In genomic region chr11:36343436-36343835, GRCh38 we compare ENCODE assay signal across 24 cellular contexts. TPM values are rescaled to one million over a fixed set of nuclear protein-coding genes. Genes with fewer than 3 reads are reported as not detected.
DNase-seq lines count a peak whose midpoint lies in the region; ATAC-seq and TF ChIP-seq lines count a peak whose summit lies in the region.
"Had no signal": no experiment of that assay in that cellular context is flagged by ENCODE, and none has a peak within 500 bp of the region (broad histone marks: within the 10 kb centered on the region; RNA-seq: fewer than 3 reads in every experiment).

No MANE protein-coding gene starts in this region.

- ATAC-seq in activated T-cell treated with anti-CD3 and anti-CD28 coated beads, Interleukin-2, amount 50 U/mL, for 4 hours = peak; percentile 34 to 56
- ATAC-seq in activated CD8-positive, alpha-beta T cell treated with anti-CD3 and anti-CD28 coated beads for 36 hours = peak; percentile 82
- peak; percentile 85 for ATAC-seq in activated naive CD8-positive, alpha-beta T cell treated with anti-CD3 and anti-CD28 coated beads, Interleukin-2, amount 50 U/mL, for 24 hours
- peak; percentile 96 for ATAC-seq in stimulated activated naive CD8-positive, alpha-beta T cell treated with anti-CD3 and anti-CD28 coated beads, Interleukin-15, amount 100 ng/mL, for 72 hours
- ATAC-seq: A549, Right ventricle myocardium inferior had no signal

- H3K36me3 ChIP-seq in breast epithelium = no peaks in the 10 kb centered on the region
- H3K36me3 ChIP-seq: BLaER1 treated with 17β-estradiol and CSF1 and Interleukin-3, amounts not matched to agents 10 nM and 100 nM had no signal

- H3K9me3 ChIP-seq in breast epithelium = no peaks in the 10 kb centered on the region
- H3K9me3 ChIP-seq: A549; BLaER1 treated with 17β-estradiol and CSF1 and Interleukin-3, amounts not matched to agents 10 nM and 100 nM had no signal

- no peaks in the 10 kb centered on the region for H3K4me1 ChIP-seq in breast epithelium
- H3K4me1 ChIP-seq: A549 had no signal

- H3K36me3 Mint-ChIP-seq in activated T-cell treated with anti-CD3 and anti-CD28 coated beads, Interleukin-2, amount 50 U/mL, for 4 hours (ENCODE audit: insufficient read depth) = no peaks in the 10 kb centered on the region
- no peaks in the 10 kb centered on the region for H3K36me3 Mint-ChIP-seq in activated CD8-positive, alpha-beta T cell treated with anti-CD3 and anti-CD28 coated beads for 36 hours (ENCODE audit: low read depth)
- H3K36me3 Mint-ChIP-seq in activated naive CD8-positive, alpha-beta T cell treated with anti-CD3 and anti-CD28 coated beads, Interleukin-2, amount 50 U/mL, for 24 hours (ENCODE audit: low read depth) = no peaks in the 10 kb centered on the region
- H3K36me3 Mint-ChIP-seq: CD4-positive, alpha-beta memory T cell had no signal

- intact Hi-C loops in activated CD8-positive, alpha-beta T cell treated with anti-CD3 and anti-CD28 coated beads for 36 hours (cut with micrococcal nuclease) = no loop called here
- intact Hi-C loops in breast epithelium (cut with DNase I; ENCODE audit: low total_unique reads) = no loop called here

- CTCF ChIA-PET in activated CD8-positive, alpha-beta T cell treated with anti-CD3 and anti-CD28 coated beads for 36 hours (lab: Charles Lee) = interaction anchor here (1.1 to 1.3 kb wide), 2 partner anchors 10 to 135 kb away, joined by 4 to 5 read pairs; no protein-coding TSS in a partner anchor

- no peak overlapping the region for H3K4me3 Mint-ChIP-seq in activated T-cell treated with anti-CD3 and anti-CD28 coated beads, Interleukin-2, amount 50 U/mL, for 4 hours
- no peak overlapping the region for H3K4me3 Mint-ChIP-seq in activated CD8-positive, alpha-beta T cell treated with anti-CD3 and anti-CD28 coated beads for 36 hours
- peak overlapping the region; percentile 27 for H3K4me3 Mint-ChIP-seq in activated naive CD8-positive, alpha-beta T cell treated with anti-CD3 and anti-CD28 coated beads, Interleukin-2, amount 50 U/mL, for 24 hours
- peak overlapping the region; percentile 30 to 40 for H3K4me3 Mint-ChIP-seq in stimulated activated naive CD8-positive, alpha-beta T cell treated with anti-CD3 and anti-CD28 coated beads, Interleukin-15, amount 100 ng/mL, for 72 hours
- H3K4me3 Mint-ChIP-seq: CD4-positive, alpha-beta memory T cell had no signal

- H3K4me3 ChIP-seq in breast epithelium = no peak overlapping the region
- H3K4me3 ChIP-seq: A549; BLaER1 treated with 17β-estradiol and CSF1 and Interleukin-3, amounts not matched to agents 10 nM and 100 nM; PC-9 had no signal

- H3K27me3 ChIP-seq in breast epithelium = no peaks in the 10 kb centered on the region
- H3K27me3 ChIP-seq: BLaER1 treated with 17β-estradiol and CSF1 and Interleukin-3, amounts not matched to agents 10 nM and 100 nM had no signal

- H3K27me3 Mint-ChIP-seq in activated T-cell treated with anti-CD3 and anti-CD28 coated beads, Interleukin-2, amount 50 U/mL, for 4 hours (ENCODE audit: low read depth) = peaks cover 30% of the 10 kb centered on the region
- peaks cover 39% of the 10 kb centered on the region for H3K27me3 Mint-ChIP-seq in activated CD8-positive, alpha-beta T cell treated with anti-CD3 and anti-CD28 coated beads for 36 hours
- peaks cover 24% of the 10 kb centered on the region for H3K27me3 Mint-ChIP-seq in activated naive CD8-positive, alpha-beta T cell treated with anti-CD3 and anti-CD28 coated beads, Interleukin-2, amount 50 U/mL, for 24 hours
- H3K27me3 Mint-ChIP-seq in stimulated activated naive CD8-positive, alpha-beta T cell treated with anti-CD3 and anti-CD28 coated beads, Interleukin-15, amount 100 ng/mL, for 72 hours = peaks cover 62% of the 10 kb centered on the region

- H3K9me3 Mint-ChIP-seq in activated T-cell treated with anti-CD3 and anti-CD28 coated beads, Interleukin-2, amount 50 U/mL, for 4 hours = no peaks in the 10 kb centered on the region
- H3K9me3 Mint-ChIP-seq in activated CD8-positive, alpha-beta T cell treated with anti-CD3 and anti-CD28 coated beads for 36 hours = no peaks in the 10 kb centered on the region
- H3K9me3 Mint-ChIP-seq in activated naive CD8-positive, alpha-beta T cell treated with anti-CD3 and anti-CD28 coated beads, Interleukin-2, amount 50 U/mL, for 24 hours = no peaks in the 10 kb centered on the region
- no peaks in the 10 kb centered on the region for H3K9me3 Mint-ChIP-seq in stimulated activated naive CD8-positive, alpha-beta T cell treated with anti-CD3 and anti-CD28 coated beads, Interleukin-15, amount 100 ng/mL, for 72 hours
- H3K9me3 Mint-ChIP-seq: CD4-positive, alpha-beta memory T cell had no signal

- TF ChIP-seq POLR2A in breast epithelium (IDR thresholded peaks at IDR 0.05) = no peak

- TF ChIP-seq CTCF in activated CD8-positive, alpha-beta T cell treated with anti-CD3 and anti-CD28 coated beads for 36 hours (IDR thresholded peaks at IDR 0.05) = no peak
- TF ChIP-seq CTCF in breast epithelium (IDR thresholded peaks at IDR 0.05) = no peak

- POLR2A ChIA-PET in activated CD8-positive, alpha-beta T cell treated with anti-CD3 and anti-CD28 coated beads for 36 hours (lab: Charles Lee) = interaction anchor here (0.7 to 1.1 kb wide), 3 partner anchors 9 to 44 kb away, joined by 3 read pairs; no protein-coding TSS in a partner anchor

- H3K4me1 Mint-ChIP-seq in activated T-cell treated with anti-CD3 and anti-CD28 coated beads, Interleukin-2, amount 50 U/mL, for 4 hours (ENCODE audit: low read depth) = peaks cover 10% of the 10 kb centered on the region
- peaks cover 23% of the 10 kb centered on the region for H3K4me1 Mint-ChIP-seq in activated CD8-positive, alpha-beta T cell treated with anti-CD3 and anti-CD28 coated beads for 36 hours (ENCODE audit: low read depth)
- H3K4me1 Mint-ChIP-seq in activated naive CD8-positive, alpha-beta T cell treated with anti-CD3 and anti-CD28 coated beads, Interleukin-2, amount 50 U/mL, for 24 hours = peaks cover 26% of the 10 kb centered on the region
- peaks cover 55% of the 10 kb centered on the region for H3K4me1 Mint-ChIP-seq in stimulated activated naive CD8-positive, alpha-beta T cell treated with anti-CD3 and anti-CD28 coated beads, Interleukin-15, amount 100 ng/mL, for 72 hours

- H3K27ac Mint-ChIP-seq in activated CD8-positive, alpha-beta T cell treated with anti-CD3 and anti-CD28 coated beads for 36 hours = peak overlapping the region; percentile 65
- peak overlapping the region; percentile 49 for H3K27ac Mint-ChIP-seq in activated naive CD8-positive, alpha-beta T cell treated with anti-CD3 and anti-CD28 coated beads, Interleukin-2, amount 50 U/mL, for 24 hours
- H3K27ac Mint-ChIP-seq in stimulated activated naive CD8-positive, alpha-beta T cell treated with anti-CD3 and anti-CD28 coated beads, Interleukin-15, amount 100 ng/mL, for 72 hours = no peak overlapping the region

- H3K27ac ChIP-seq in breast epithelium = no peak overlapping the region
- H3K27ac ChIP-seq: A549; BLaER1 treated with 17β-estradiol and CSF1 and Interleukin-3, amounts not matched to agents 10 nM and 100 nM; HL-60; PC-9 had no signal

- DNase-seq in activated T-cell treated with anti-CD3 and anti-CD28 coated beads, Interleukin-2, amount 50 U/mL, for 4 hours = no peak
- no peak for DNase-seq in activated T-cell treated with anti-CD3 and anti-CD28 coated beads, Interleukin-2, amount 50 U/mL, for 1 hour
- no peak for DNase-seq in activated CD8-positive, alpha-beta T cell treated with anti-CD3 and anti-CD28 coated beads for 36 hours
- DNase-seq in activated naive CD8-positive, alpha-beta T cell treated with anti-CD3 and anti-CD28 coated beads, Interleukin-2, amount 50 U/mL, for 24 hours = no peak
- DNase-seq in stimulated activated naive CD8-positive, alpha-beta T cell treated with anti-CD3 and anti-CD28 coated beads, Interleukin-15, amount 100 ng/mL, for 72 hours = peak; percentile 30 to 42
- DNase-seq in activated gamma-delta T cell (lab: John Stamatoyannopoulos, UW) (no peak), breast epithelium (ENCODE audit: low spot score in 2 of 2) (no peak)
- DNase-seq: AML-193; CD4-positive, alpha-beta memory T cell; COR-L47; DMS53; Karpas-422; NCI-H1092; NCI-H1417 treated with DMSO at 0.1 percent for 48 hours; NCI-H1694 treated with DMSO at 0.1 percent for 48 hours; NCI-H2081; NCI-H2227 treated with DMSO at 0.1 percent for 48 hours; NCI-H526 treated with DMSO at 0.1 percent for 48 hours; PC-9 had no signal

RNA-seq across cellular contexts. Expression of gene PRR5L, which starts 47.3 kb away (rescaled TPM):
- total RNA-seq in activated T-cell treated with anti-CD3 and anti-CD28 coated beads, Interleukin-2, amount 50 U/mL, for 4 hours = 1 to 10 TPM; 5.1 to 10.0 (median 8.5) TPM
- 1 to 10 TPM; 7.0 to 8.1 TPM for total RNA-seq in activated CD8-positive, alpha-beta T cell treated with anti-CD3 and anti-CD28 coated beads for 36 hours
- 10 to 100 TPM in 2 of 3 donors, 1 to 10 TPM in 1; 5.6 to 16.1 (median 16.0) TPM for total RNA-seq in breast epithelium
- total RNA-seq: G401 had no signal

RNA-seq across cellular contexts. Expression of gene COMMD9, which starts 54.2 kb away (rescaled TPM):
- 10 to 100 TPM; 47.0 to 55.4 (median 53.1) TPM for total RNA-seq in activated T-cell treated with anti-CD3 and anti-CD28 coated beads, Interleukin-2, amount 50 U/mL, for 4 hours
- total RNA-seq in activated CD8-positive, alpha-beta T cell treated with anti-CD3 and anti-CD28 coated beads for 36 hours = 10 to 100 TPM; 34.8 to 36.8 TPM
- 10 to 100 TPM; 38.3 to 61.6 (median 53.6) TPM for total RNA-seq in breast epithelium

Comparison
In these comparisons a context has a peak if more than half of its experiments do, and no peak if none do; other contexts are left out.
1. ATAC-seq: peak in every context shown above with its lines; median percentile 96 in stimulated activated naive CD8-positive, alpha-beta T cell treated with anti-CD3 and anti-CD28 coated beads, Interleukin-15, amount 100 ng/mL, for 72 hours; 85 in activated naive CD8-positive, alpha-beta T cell treated with anti-CD3 and anti-CD28 coated beads, Interleukin-2, amount 50 U/mL, for 24 hours; 82 in activated CD8-positive, alpha-beta T cell treated with anti-CD3 and anti-CD28 coated beads for 36 hours; 45 in activated T-cell treated with anti-CD3 and anti-CD28 coated beads, Interleukin-2, amount 50 U/mL, for 4 hours.
2. DNase-seq: peak in stimulated activated naive CD8-positive, alpha-beta T cell treated with anti-CD3 and anti-CD28 coated beads, Interleukin-15, amount 100 ng/mL, for 72 hours (2 of 2); none in activated T-cell treated with anti-CD3 and anti-CD28 coated beads, Interleukin-2, amount 50 U/mL, for 4 hours (single experiment), activated T-cell treated with anti-CD3 and anti-CD28 coated beads, Interleukin-2, amount 50 U/mL, for 1 hour (single experiment), activated CD8-positive, alpha-beta T cell treated with anti-CD3 and anti-CD28 coated beads for 36 hours (single experiment), activated naive CD8-positive, alpha-beta T cell treated with anti-CD3 and anti-CD28 coated beads, Interleukin-2, amount 50 U/mL, for 24 hours (single experiment), activated gamma-delta T cell (single experiment) and breast epithelium (0 of 2).
3. H3K4me3 Mint-ChIP-seq: peak in activated naive CD8-positive, alpha-beta T cell treated with anti-CD3 and anti-CD28 coated beads, Interleukin-2, amount 50 U/mL, for 24 hours (single experiment) and stimulated activated naive CD8-positive, alpha-beta T cell treated with anti-CD3 and anti-CD28 coated beads, Interleukin-15, amount 100 ng/mL, for 72 hours (2 of 2); none in activated T-cell treated with anti-CD3 and anti-CD28 coated beads, Interleukin-2, amount 50 U/mL, for 4 hours (single experiment) and activated CD8-positive, alpha-beta T cell treated with anti-CD3 and anti-CD28 coated beads for 36 hours (single experiment).
4. H3K27ac Mint-ChIP-seq: peak in activated CD8-positive, alpha-beta T cell treated with anti-CD3 and anti-CD28 coated beads for 36 hours (single experiment) and activated naive CD8-positive, alpha-beta T cell treated with anti-CD3 and anti-CD28 coated beads, Interleukin-2, amount 50 U/mL, for 24 hours (single experiment); none in stimulated activated naive CD8-positive, alpha-beta T cell treated with anti-CD3 and anti-CD28 coated beads, Interleukin-15, amount 100 ng/mL, for 72 hours (0 of 2).